15 cellular contexts compared by ENCODE assay signal in the genomic region with DNA sequence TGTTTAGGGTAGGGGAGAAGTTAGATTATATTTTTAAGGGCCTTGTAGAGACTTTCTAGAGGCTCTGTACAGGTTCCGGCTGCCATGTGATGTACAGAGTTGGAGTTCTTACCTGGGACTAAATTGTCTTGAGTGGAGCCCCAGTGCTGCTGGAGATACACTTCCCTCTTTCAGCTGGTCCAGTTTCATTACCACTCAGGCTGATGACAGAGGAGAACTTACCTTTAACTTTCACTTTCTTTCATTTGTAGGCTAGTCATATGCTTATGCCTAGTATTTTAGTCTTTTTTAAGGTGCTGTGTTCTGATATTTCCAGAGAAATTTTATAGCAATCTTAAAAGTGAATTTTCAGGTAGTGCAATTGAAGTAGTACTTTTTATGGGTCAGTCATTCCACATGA.
DNase-seq lines count a peak whose midpoint lies in the region; ATAC-seq and TF ChIP-seq lines count a peak whose summit lies in the region.
"Had no signal": no experiment of that assay in that cellular context is flagged by ENCODE, and none has a peak within 500 bp of the region (broad histone marks: within the 10 kb centered on the region; RNA-seq: fewer than 3 reads in every experiment).

No MANE protein-coding gene starts in this region.

- BruUV-seq in PC-3 (replicated peaks; lab: Mats Ljungman, UMichigan) = no TSS peak

- H3K9me3 ChIP-seq in PC-3 (ENCODE audit: low read length) = no peaks in the 10 kb centered on the region
- H3K9me3 ChIP-seq in testis = no peaks in the 10 kb centered on the region
- H3K9me3 ChIP-seq: SJSA1, thoracic aorta had no signal

- no peaks in the 10 kb centered on the region for H3K27me3 ChIP-seq in PC-3 (ENCODE audit: low read length)
- H3K27me3 ChIP-seq in testis = no peaks in the 10 kb centered on the region
- no peaks in the 10 kb centered on the region for H3K27me3 ChIP-seq in foreskin keratinocyte
- H3K27me3 ChIP-seq: SJSA1 had no signal

- POLR2A ChIA-PET in GM10248 (lab: Yijun Ruan, JAX) = no interaction called here
- POLR2A ChIA-PET in PC-3 (lab: Charles Lee; ENCODE audit: unreplicated experiment) = no interaction called here

- H3K36me3 ChIP-seq in PC-3 (ENCODE audit: low read depth, low read length) (no peaks in the 10 kb centered on the region), testis (ENCODE audit: low read depth, missing control alignments) (no peaks in the 10 kb centered on the region)

- peak; percentile 74 for DNase-seq in GM10248 (ENCODE audit: extremely low spot score)
- DNase-seq in PC-3 = no peak
- DNase-seq in testis = no peak
- no peak for DNase-seq in foreskin keratinocyte
- DNase-seq in posterior cingulate gyrus = no peak
- DNase-seq: glutamatergic neuron; natural killer cell; NCI-H2081 treated with DMSO at 0.1 percent for 48 hours; stimulated activated CD4-positive, alpha-beta T cell treated with anti-CD3 and anti-CD28 coated beads, Interleukin-15, amount 100 ng/mL, for 24 hours had no signal

- H2AFZ ChIP-seq in PC-3 (ENCODE audit: low read length) = no peak overlapping the region

- no peaks in the 10 kb centered on the region for H3F3A ChIP-seq in PC-3 (ENCODE audit: low read length, unreplicated experiment)

- no peaks in the 10 kb centered on the region for H4K20me1 ChIP-seq in PC-3 (ENCODE audit: low read length)

- ATAC-seq in GM19351 (IDR thresholded peaks at IDR 0.05; ENCODE audit: unreplicated experiment) = peak; percentile 87
- ATAC-seq in HG03103 (IDR thresholded peaks at IDR 0.05; ENCODE audit: low read depth, unreplicated experiment) = peak; percentile 86
- ATAC-seq in PC-3 = peak; percentile 27; the same call in 1 of the 2 replicates
- ATAC-seq in foreskin keratinocyte = no peak
- ATAC-seq in GM19463 (IDR thresholded peaks at IDR 0.05; ENCODE audit: unreplicated experiment) = no peak
- ATAC-seq: natural killer cell had no signal

- CTCF ChIA-PET in GM10248 (lab: Yijun Ruan, JAX) = interaction anchor here (2.1 to 11.4 kb wide), 3 partner anchors 10 to 475 kb away, joined by 9 to 122 read pairs (median 9); no protein-coding TSS in a partner anchor
- CTCF ChIA-PET in PC-3 (lab: Charles Lee) = no interaction called here

- no peaks in the 10 kb centered on the region for H3K9me2 ChIP-seq in PC-3 (replicated peaks; ENCODE audit: low read length)

- TF ChIP-seq POLR2A in testis (IDR thresholded peaks at IDR 0.05) = no peak

- TF ChIP-seq CTCF in GM10248 (IDR thresholded peaks at IDR 0.05; ENCODE audit: control extremely low read depth, extremely low read depth, low read depth, missing control alignments) (no peak), PC-3 (conservative IDR thresholded peaks at IDR 0.05; ENCODE audit: low read depth, low read length) (no peak), testis (IDR thresholded peaks at IDR 0.05) (no peak), foreskin keratinocyte (conservative IDR thresholded peaks at IDR 0.05) (no peak)

- no peaks in the 10 kb centered on the region for H3K79me2 ChIP-seq in PC-3 (ENCODE audit: low read length)

- intact Hi-C loops in PC-3 (cut with micrococcal nuclease) (no loop called here), testis (cut with DNase I; ENCODE audit: low total_unique reads) (no loop called here), posterior cingulate gyrus (cut with DNase I) (no loop called here)

- H3K9ac ChIP-seq in PC-3 (ENCODE audit: low read length) = no peak overlapping the region

- H3K4me1 ChIP-seq in PC-3 (ENCODE audit: insufficient read depth, low read length) = peaks cover 11% of the 10 kb centered on the region
- no peaks in the 10 kb centered on the region for H3K4me1 ChIP-seq in testis
- no peaks in the 10 kb centered on the region for H3K4me1 ChIP-seq in foreskin keratinocyte
- H3K4me1 ChIP-seq: SJSA1 had no signal

- no peak overlapping the region for H3K4me2 ChIP-seq in PC-3 (ENCODE audit: low read length)

- no peak overlapping the region for H3K27ac ChIP-seq in PC-3 (ENCODE audit: low read length)
- no peak overlapping the region for H3K27ac ChIP-seq in testis
- H3K27ac ChIP-seq in foreskin keratinocyte = no peak overlapping the region
- H3K27ac ChIP-seq: HL-60, SJSA1, thoracic aorta had no signal

- H3K4me3 ChIP-seq in PC-3 (ENCODE audit: low read length) (no peak overlapping the region), testis (no peak overlapping the region)
- H3K4me3 ChIP-seq: SJSA1, thoracic aorta had no signal

- 91 to 100% methylated on average over 1 of the region's 1 CpG for WGBS in testis, 2 donors

Comparison
In these comparisons a context has a peak if more than half of its experiments do, and no peak if none do; other contexts are left out.
1. ATAC-seq: peak in GM19351 (single experiment), HG03103 (single experiment) and PC-3 (single experiment); none in foreskin keratinocyte (single experiment) and GM19463 (single experiment).